ENCODE assay signal across 17 cellular contexts in genomic region chr18:13387856-13388548, GRCh38.
DNase-seq lines count a peak whose midpoint lies in the region; ATAC-seq and TF ChIP-seq lines count a peak whose summit lies in the region.
"Had no signal": no experiment of that assay in that cellular context is flagged by ENCODE, and none has a peak within 500 bp of the region (broad histone marks: within the 10 kb centered on the region; RNA-seq: fewer than 3 reads in every experiment).

No MANE protein-coding gene starts in this region.

- H3K4me3 Mint-ChIP-seq in nephron, result no peak overlapping the region
- H3K4me3 Mint-ChIP-seq: activated CD4-positive, alpha-beta memory T cell treated with anti-CD3 and anti-CD28 coated beads, Interleukin-2, amount 10 ng/mL, durations not matched to agents 7 days and 5 days; CD14-positive monocyte; type B pancreatic cell had no signal

- H3K4me3 ChIP-seq in AG04449 (ENCODE audit: low read depth, low read length), result no peak overlapping the region
- H3K4me3 ChIP-seq: lung had no signal

- no peak for ATAC-seq in HG03045 (IDR thresholded peaks at IDR 0.05; ENCODE audit: unreplicated experiment)
- ATAC-seq: HCT116 had no signal

- DNase-seq in AG04449 (ENCODE audit: low read depth, low spot score), result peak; percentile 19
- DNase-seq in ELR (ENCODE audit: low read depth), result peak; percentile 5
- DNase-seq in dedifferentiated amniotic fluid mesenchymal stem cell (ENCODE audit: extremely low spot score), result peak; percentile 87
- DNase-seq in stimulated activated CD4-positive, alpha-beta T cell treated with anti-CD3 and anti-CD28 coated beads, Interleukin-2, amount 100 ng/mL, for 24 hours, result no peak
- DNase-seq in AML-193 (lab: John Stamatoyannopoulos, UW), result no peak
- DNase-seq in globus pallidus (ENCODE audit: low spot score), result no peak
- DNase-seq: activated CD4-positive, alpha-beta memory T cell treated with anti-CD3 and anti-CD28 coated beads, Interleukin-2, amount 10 ng/mL, durations not matched to agents 7 days and 5 days; caudate nucleus; hippocampal formation; NCI-H2107; nucleus accumbens had no signal

- H3K9me3 Mint-ChIP-seq in nephron, result no peaks in the 10 kb centered on the region
- H3K9me3 Mint-ChIP-seq: activated CD4-positive, alpha-beta memory T cell treated with anti-CD3 and anti-CD28 coated beads, Interleukin-2, amount 10 ng/mL, durations not matched to agents 7 days and 5 days; CD14-positive monocyte; type B pancreatic cell had no signal

- TF ChIP-seq CTCF in AG04449 (IDR thresholded peaks at IDR 0.05; ENCODE audit: insufficient read depth, low read length, missing control alignments) (no peak), nephron (IDR thresholded peaks at IDR 0.05; ENCODE audit: unreplicated experiment in 3 of 3) (no peak)

- H3K27me3 Mint-ChIP-seq in nephron (ENCODE audit: low read depth), result peaks cover 5% of the 10 kb centered on the region
- H3K27me3 Mint-ChIP-seq: activated CD4-positive, alpha-beta memory T cell treated with anti-CD3 and anti-CD28 coated beads, Interleukin-2, amount 10 ng/mL, durations not matched to agents 7 days and 5 days; type B pancreatic cell had no signal

- POLR2A ChIA-PET in AG04449 (lab: Yijun Ruan, JAX), result interaction anchor here (1.6 kb wide), 1 partner anchor 48 kb away, joined by 3 read pairs; no protein-coding TSS in a partner anchor

- peak overlapping the region; percentile 8 to 62 (median 26) for H3K27ac Mint-ChIP-seq in nephron
- H3K27ac Mint-ChIP-seq: activated CD4-positive, alpha-beta memory T cell treated with anti-CD3 and anti-CD28 coated beads, Interleukin-2, amount 10 ng/mL, durations not matched to agents 7 days and 5 days; type B pancreatic cell had no signal

- H3K36me3 Mint-ChIP-seq in nephron (ENCODE audit: low read depth), result no peaks in the 10 kb centered on the region
- H3K36me3 Mint-ChIP-seq: type B pancreatic cell had no signal

- CTCF ChIA-PET in AG04449 (lab: Yijun Ruan, JAX), result no interaction called here

- H3K4me1 Mint-ChIP-seq in nephron, result peaks cover 23% of the 10 kb centered on the region

Comparison
In these comparisons a context has a peak if more than half of its experiments do, and no peak if none do; other contexts are left out.
1. DNase-seq: peak in AG04449 (single experiment), ELR (single experiment) and dedifferentiated amniotic fluid mesenchymal stem cell (single experiment); none in stimulated activated CD4-positive, alpha-beta T cell treated with anti-CD3 and anti-CD28 coated beads, Interleukin-2, amount 100 ng/mL, for 24 hours (0 of 2), AML-193 (0 of 2) and globus pallidus (single experiment).